In the genomic region with DNA sequence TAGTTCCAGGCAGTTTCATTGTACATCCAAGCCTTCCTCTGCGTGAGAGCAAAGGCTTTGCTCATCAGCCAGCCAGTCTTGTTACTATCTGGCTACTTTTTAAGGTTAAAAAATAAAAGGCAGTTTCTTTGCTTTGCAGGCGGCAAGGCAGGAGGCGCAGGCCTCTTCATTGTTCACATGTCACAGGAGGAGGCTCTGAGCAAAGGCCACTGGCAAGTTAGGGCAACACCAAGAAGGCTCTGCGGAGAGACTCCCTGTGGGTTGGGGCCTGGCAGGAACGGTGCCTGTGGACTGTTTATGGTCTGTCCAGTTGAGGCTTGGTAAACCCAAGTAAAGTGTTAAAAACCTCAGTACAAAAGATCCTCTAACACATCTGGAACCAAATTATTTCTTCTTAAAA, we compare ENCODE assay signal across 19 cellular contexts. TPM values are rescaled to one million over a fixed set of nuclear protein-coding genes. Genes with fewer than 3 reads are reported as not detected.
DNase-seq lines count a peak whose midpoint lies in the region; ATAC-seq, FAIRE-seq and TF ChIP-seq lines count a peak whose summit lies in the region.
"Had no signal": no experiment of that assay in that cellular context is flagged by ENCODE, and none has a peak within 500 bp of the region (broad histone marks: within the 10 kb centered on the region; RNA-seq: fewer than 3 reads in every experiment).

No MANE protein-coding gene starts in this region.

- H3K9me3 ChIP-seq in RWPE2 (ENCODE audit: severe bottlenecking) (no peaks in the 10 kb centered on the region), endothelial cell of umbilical vein (replicated peaks; ENCODE audit: control insufficient read depth, insufficient read depth, low read length) (no peaks in the 10 kb centered on the region), smooth muscle cell (replicated peaks; ENCODE audit: low read depth) (no peaks in the 10 kb centered on the region), ovary (no peaks in the 10 kb centered on the region), left lung (no peaks in the 10 kb centered on the region)
- H3K9me3 ChIP-seq: colonic mucosa, heart right ventricle, pancreas, upper lobe of left lung had no signal

- no peak for TF ChIP-seq POLR2A in endothelial cell of umbilical vein (IDR thresholded peaks at IDR 0.05; ENCODE audit: low read depth, low read length)
- no peak for TF ChIP-seq POLR2A in ovary (IDR thresholded peaks at IDR 0.05)

- H3K4me1 ChIP-seq in RWPE2 (ENCODE audit: insufficient read depth, poor library complexity, severe bottlenecking) (peaks cover 7% of the 10 kb centered on the region), endothelial cell of umbilical vein (ENCODE audit: control insufficient read depth, extremely low read depth, insufficient read depth, low read length) (peaks cover 8% of the 10 kb centered on the region), smooth muscle cell (ENCODE audit: low read depth) (peaks cover 1% of the 10 kb centered on the region), ovary (ENCODE audit: insufficient read depth) (no peaks in the 10 kb centered on the region), left lung (peaks cover 9 to 14% of the 10 kb centered on the region in 2 donors)

- H3K36me3 ChIP-seq in RWPE2 (ENCODE audit: low read depth) (peaks cover 65% of the 10 kb centered on the region), endothelial cell of umbilical vein (ENCODE audit: control insufficient read depth in 2 of 2, extremely low read depth in 1 of 2, insufficient read depth in 2 of 2, low read length in 2 of 2) (peaks cover 7 to 10% of the 10 kb centered on the region in 2 experiments), smooth muscle cell (ENCODE audit: low read depth) (peaks cover 10% of the 10 kb centered on the region), ovary (no peaks in the 10 kb centered on the region), left lung (peaks cover 0 to 32% of the 10 kb centered on the region in 2 donors)
- H3K36me3 ChIP-seq: colonic mucosa, pancreas had no signal

- no peak for FAIRE-seq in endothelial cell of umbilical vein (lab: Jason Lieb, UNC)
- FAIRE-seq: A204.1, HTR-8/SVneo, keratinocyte, pancreas had no signal

- dilution Hi-C loops in endothelial cell of umbilical vein (cut with MboI; ENCODE audit: extremely low pct_ligation_motif_present, low sequenced_read_pairs) = no loop called here

- no peak overlapping the region for H3K4me2 ChIP-seq in endothelial cell of umbilical vein (ENCODE audit: insufficient read depth, low read length)
- H3K4me2 ChIP-seq in smooth muscle cell = no peak overlapping the region

- TSS peak; percentile 16 for BruUV-seq in endothelial cell of umbilical vein (replicated peaks; lab: Mats Ljungman, UMichigan)

- H3K79me2 ChIP-seq in endothelial cell of umbilical vein (ENCODE audit: control insufficient read depth, insufficient read depth, low read length) = peaks cover 4% of the 10 kb centered on the region
- H3K79me2 ChIP-seq in smooth muscle cell (ENCODE audit: low read depth) = peaks cover 3% of the 10 kb centered on the region

- no peak overlapping the region for H3K4me3 Mint-ChIP-seq in T-helper 2 cell treated with Interferon-gamma antibody and Interleukin-4, amounts not matched to agents 5 μg/mL and 100 μg/mL, for 36 hours

- H3K27ac ChIP-seq in RWPE2 (ENCODE audit: poor library complexity, severe bottlenecking) = peak overlapping the region; percentile 87
- H3K27ac ChIP-seq in endothelial cell of umbilical vein (ENCODE audit: insufficient read depth, low read depth, low read length) = no peak overlapping the region
- peak overlapping the region; percentile 82 for H3K27ac ChIP-seq in smooth muscle cell (ENCODE audit: low read depth)
- no peak overlapping the region for H3K27ac ChIP-seq in ovary
- no peak overlapping the region for H3K27ac ChIP-seq in left lung
- H3K27ac ChIP-seq: colonic mucosa, heart right ventricle, pancreas, upper lobe of left lung had no signal

- H3K27me3 ChIP-seq in RWPE2 (ENCODE audit: insufficient read depth, poor library complexity, severe bottlenecking) (no peaks in the 10 kb centered on the region), endothelial cell of umbilical vein (ENCODE audit: control insufficient read depth in 2 of 2, insufficient read depth in 2 of 2, low read length in 2 of 2) (no peaks in the 10 kb centered on the region), smooth muscle cell (ENCODE audit: low read depth) (no peaks in the 10 kb centered on the region), ovary (no peaks in the 10 kb centered on the region), left lung (no peaks in the 10 kb centered on the region)
- H3K27me3 ChIP-seq: colonic mucosa, heart right ventricle, pancreas, upper lobe of left lung had no signal

- peaks cover 37% of the 10 kb centered on the region for H3F3A ChIP-seq in smooth muscle cell (ENCODE audit: low read depth)

- CTCF ChIA-PET in endothelial cell of umbilical vein (lab: Charles Lee) = interaction anchor here (1.1 to 8.8 kb wide), 2 partner anchors 10 to 21 kb away, joined by 3 to 138 read pairs; no protein-coding TSS in a partner anchor

- no peak for TF ChIP-seq EP300 in ovary (IDR thresholded peaks at IDR 0.05)

- WGBS in smooth muscle cell (ENCODE audit: low lambda C conversion rate) = 81% methylated on average over 5 of the region's 5 CpGs
- WGBS in ovary, 3 donors = 75 to 86% (median 76%) methylated on average over 5 of the region's 5 CpGs

- H2AFZ ChIP-seq in endothelial cell of umbilical vein (ENCODE audit: low read depth, low read length) (no peak overlapping the region), smooth muscle cell (ENCODE audit: low read depth) (no peak overlapping the region)

- no peaks in the 10 kb centered on the region for H3K27me3 Mint-ChIP-seq in T-helper 2 cell treated with Interferon-gamma antibody and Interleukin-4, amounts not matched to agents 5 μg/mL and 100 μg/mL, for 36 hours (ENCODE audit: low read depth)

- no peak for DNase-seq in T-helper 2 cell treated with Interferon-gamma antibody and Interleukin-4, amounts not matched to agents 5 μg/mL and 100 μg/mL, for 36 hours (ENCODE audit: low spot score)
- DNase-seq in T-helper 2 cell (no peak), RWPE2 (ENCODE audit: low spot score) (no peak), endothelial cell of umbilical vein (ENCODE audit: low read depth, low spot score) (no peak), smooth muscle cell (lab: John Stamatoyannopoulos, UW; ENCODE audit: unreplicated experiment) (no peak), ovary (no peak), left lung (no peak)
- DNase-seq: colonic mucosa, H7, heart right ventricle, NCI-H1694 treated with DMSO at 0.1 percent for 48 hours, NCI-H446 treated with DMSO at 0.1 percent for 48 hours, pancreas had no signal

- H4K20me1 ChIP-seq in endothelial cell of umbilical vein (replicated peaks; ENCODE audit: control insufficient read depth, extremely low read depth, insufficient read depth, low read length) (no peaks in the 10 kb centered on the region), smooth muscle cell (ENCODE audit: low read depth) (peaks cover 2% of the 10 kb centered on the region)

- H3K4me3 ChIP-seq in RWPE2 (ENCODE audit: severe bottlenecking) (no peak overlapping the region), endothelial cell of umbilical vein (replicated peaks in 1 of 3; ENCODE audit: insufficient read depth in 1 of 3, low read depth in 1 of 3, low read length in 3 of 3) (no peak overlapping the region), smooth muscle cell (no peak overlapping the region), ovary (no peak overlapping the region), left lung (no peak overlapping the region)
- H3K4me3 ChIP-seq: colonic mucosa, heart right ventricle, pancreas, upper lobe of left lung had no signal

- POLR2A ChIA-PET in endothelial cell of umbilical vein (lab: Charles Lee) = no interaction called here

- H3K27ac Mint-ChIP-seq in T-helper 2 cell treated with Interferon-gamma antibody and Interleukin-4, amounts not matched to agents 5 μg/mL and 100 μg/mL, for 36 hours = peak overlapping the region; percentile 26

- H3K9me3 Mint-ChIP-seq in T-helper 2 cell treated with Interferon-gamma antibody and Interleukin-4, amounts not matched to agents 5 μg/mL and 100 μg/mL, for 36 hours = no peaks in the 10 kb centered on the region

- H3K4me1 Mint-ChIP-seq in T-helper 2 cell treated with Interferon-gamma antibody and Interleukin-4, amounts not matched to agents 5 μg/mL and 100 μg/mL, for 36 hours (ENCODE audit: low read depth) = peaks cover 12% of the 10 kb centered on the region

- TF ChIP-seq CTCF in RWPE2 (IDR thresholded peaks at IDR 0.05; ENCODE audit: poor library complexity, severe bottlenecking) = no peak
- TF ChIP-seq CTCF in endothelial cell of umbilical vein (IDR thresholded peaks at IDR 0.05; ENCODE audit: extremely low read depth in 1 of 2, insufficient read depth in 1 of 2, low read depth in 1 of 2, low read length in 2 of 2) = no peak
- no peak for TF ChIP-seq CTCF in smooth muscle cell (IDR thresholded peaks at IDR 0.05; ENCODE audit: borderline replicate concordance, insufficient read depth, poor library complexity, severe bottlenecking)
- no peak for TF ChIP-seq CTCF in ovary (IDR thresholded peaks at IDR 0.05)
- TF ChIP-seq CTCF in left lung (IDR thresholded peaks at IDR 0.05) = no peak

- no peaks in the 10 kb centered on the region for H3K9me1 ChIP-seq in endothelial cell of umbilical vein (replicated peaks; ENCODE audit: control insufficient read depth, extremely low read depth, insufficient read depth, low read length)

- peaks cover 25% of the 10 kb centered on the region for H3K36me3 Mint-ChIP-seq in T-helper 2 cell treated with Interferon-gamma antibody and Interleukin-4, amounts not matched to agents 5 μg/mL and 100 μg/mL, for 36 hours (ENCODE audit: low read depth)

- intact Hi-C loops in endothelial cell of umbilical vein (cut with micrococcal nuclease) = no loop called here
- intact Hi-C loops in ovary (cut with DNase I) = no loop called here
- intact Hi-C loops in left lung (cut with DNase I) = no loop called here

- H3K9ac ChIP-seq in endothelial cell of umbilical vein (replicated peaks; ENCODE audit: extremely low read depth, insufficient read depth, low read length) = no peak overlapping the region
- H3K9ac ChIP-seq in smooth muscle cell (ENCODE audit: low read depth) = no peak overlapping the region

- ATAC-seq in RWPE2 (ENCODE audit: low read depth) (no peak), HG03280 (IDR thresholded peaks at IDR 0.05; ENCODE audit: unreplicated experiment) (no peak), left lung (no peak)
- ATAC-seq: heart right ventricle, pancreas had no signal

RNA-seq across cellular contexts. Expression of gene NT5C, which starts 3.9 kb away (rescaled TPM):
- 32.6 and 39.2 TPM in 2 replicates for total RNA-seq in endothelial cell of umbilical vein
- polyA plus RNA-seq in endothelial cell of umbilical vein = 29.1 and 38.0 TPM in 2 replicates
- polyA plus RNA-seq in endothelial cell of umbilical vein (2011; cell fraction: cytosol; rRNA removed) = 19.9 and 31.5 TPM in 2 replicates
- polyA plus RNA-seq in endothelial cell of umbilical vein (2011; cell fraction: nucleus; rRNA removed) = 32.4 and 37.5 TPM in 2 replicates
- polyA plus RNA-seq in endothelial cell of umbilical vein (2012) = 22.4 and 23.6 TPM in 2 replicates
- 7.8 and 8.9 TPM in 2 replicates for polyA minus RNA-seq in endothelial cell of umbilical vein
- polyA minus RNA-seq in endothelial cell of umbilical vein (2011; cell fraction: cytosol; rRNA and poly(A)+ RNA removed) = 16.2 TPM
- 5.0 and 6.6 TPM in 2 replicates for polyA minus RNA-seq in endothelial cell of umbilical vein (2011; cell fraction: nucleus; rRNA and poly(A)+ RNA removed)
- total RNA-seq in smooth muscle cell = 25.8 and 39.9 TPM in 2 replicates
- polyA plus RNA-seq in smooth muscle cell = 46.8 and 53.5 TPM in 2 replicates
- 100 to 1,000 TPM in 2 of 7 donors, 10 to 100 TPM in 5; 51.3 to 118 (median 65.9) TPM for total RNA-seq in ovary
- polyA plus RNA-seq in ovary = 10 to 100 TPM; 10.0 to 72.9 TPM
- total RNA-seq in left lung = 10 to 100 TPM; 26.0 to 39.9 TPM

RNA-seq across cellular contexts. Expression of gene JPT1, which starts 18.9 kb away (rescaled TPM):
- total RNA-seq in endothelial cell of umbilical vein = 352 and 364 TPM in 2 replicates
- 143 and 212 TPM in 2 replicates for polyA plus RNA-seq in endothelial cell of umbilical vein
- 393 and 396 TPM in 2 replicates for polyA plus RNA-seq in endothelial cell of umbilical vein (2011; cell fraction: cytosol; rRNA removed)
- 146 and 158 TPM in 2 replicates for polyA plus RNA-seq in endothelial cell of umbilical vein (2011; cell fraction: nucleus; rRNA removed)
- polyA plus RNA-seq in endothelial cell of umbilical vein (2012) = 735 and 931 TPM in 2 replicates
- polyA minus RNA-seq in endothelial cell of umbilical vein = 37.1 and 45.3 TPM in 2 replicates
- polyA minus RNA-seq in endothelial cell of umbilical vein (2011; cell fraction: cytosol; rRNA and poly(A)+ RNA removed) = 249 TPM
- 38.5 and 44.2 TPM in 2 replicates for polyA minus RNA-seq in endothelial cell of umbilical vein (2011; cell fraction: nucleus; rRNA and poly(A)+ RNA removed)
- 103 and 141 TPM in 2 replicates for total RNA-seq in smooth muscle cell
- 240 and 288 TPM in 2 replicates for polyA plus RNA-seq in smooth muscle cell
- 10 to 100 TPM; 12.9 to 46.4 (median 20.2) TPM for total RNA-seq in ovary
- 10 to 100 TPM; 20.0 to 54.5 TPM for polyA plus RNA-seq in ovary
- total RNA-seq in left lung = 10 to 100 TPM; 65.0 to 97.8 TPM

RNA-seq across cellular contexts. Expression of gene ARMC7, which starts 25.7 kb away (rescaled TPM):
- 14.5 and 15.7 TPM in 2 replicates for total RNA-seq in endothelial cell of umbilical vein
- polyA plus RNA-seq in endothelial cell of umbilical vein = 11.8 and 13.1 TPM in 2 replicates
- polyA plus RNA-seq in endothelial cell of umbilical vein (2011; cell fraction: cytosol; rRNA removed) = 10.5 and 11.1 TPM in 2 replicates
- polyA plus RNA-seq in endothelial cell of umbilical vein (2011; cell fraction: nucleus; rRNA removed) = 9.3 and 10.0 TPM in 2 replicates
- polyA plus RNA-seq in endothelial cell of umbilical vein (2012) = 9.0 and 9.4 TPM in 2 replicates
- 12.7 and 14.1 TPM in 2 replicates for polyA minus RNA-seq in endothelial cell of umbilical vein
- polyA minus RNA-seq in endothelial cell of umbilical vein (2011; cell fraction: cytosol; rRNA and poly(A)+ RNA removed) = 9.3 TPM
- 3.9 and 7.6 TPM in 2 replicates for polyA minus RNA-seq in endothelial cell of umbilical vein (2011; cell fraction: nucleus; rRNA and poly(A)+ RNA removed)
- total RNA-seq in smooth muscle cell = 3.0 and 6.8 TPM in 2 replicates
- 1.8 and 3.5 TPM in 2 replicates for polyA plus RNA-seq in smooth muscle cell
- total RNA-seq in ovary = 1 to 10 TPM; 4.6 to 8.5 (median 5.1) TPM
- polyA plus RNA-seq in ovary = 10 to 100 TPM in 1 of 2 donors, 1 to 10 TPM in 1; 5.7 to 10.5 TPM
- total RNA-seq in left lung = 10 to 100 TPM; 18.3 to 19.3 TPM

RNA-seq across cellular contexts. Expression of gene SUMO2, which starts 47.3 kb away (rescaled TPM):
- total RNA-seq in endothelial cell of umbilical vein (424 and 437 TPM in 2 replicates), smooth muscle cell (104 and 111 TPM in 2 replicates), ovary (100 to 1,000 TPM in 5 of 7 donors, 10 to 100 TPM in 2; 75.7 to 504 (median 395) TPM), left lung (100 to 1,000 TPM; 321 to 344 TPM)
- polyA plus RNA-seq in endothelial cell of umbilical vein (62.0 and 75.6 TPM in 2 replicates), smooth muscle cell (416 and 419 TPM in 2 replicates), ovary (100 to 1,000 TPM; 120 to 497 TPM)
- polyA plus RNA-seq in endothelial cell of umbilical vein (2011; cell fraction: cytosol; rRNA removed) = 86.6 and 95.1 TPM in 2 replicates
- 39.1 and 44.6 TPM in 2 replicates for polyA plus RNA-seq in endothelial cell of umbilical vein (2011; cell fraction: nucleus; rRNA removed)
- 267 and 404 TPM in 2 replicates for polyA plus RNA-seq in endothelial cell of umbilical vein (2012)
- polyA minus RNA-seq in endothelial cell of umbilical vein = 93.0 and 121 TPM in 2 replicates
- 178 TPM for polyA minus RNA-seq in endothelial cell of umbilical vein (2011; cell fraction: cytosol; rRNA and poly(A)+ RNA removed)
- 20.2 and 23.2 TPM in 2 replicates for polyA minus RNA-seq in endothelial cell of umbilical vein (2011; cell fraction: nucleus; rRNA and poly(A)+ RNA removed)

RNA-seq across cellular contexts. Expression of gene SLC16A5, which starts 47.7 kb away (rescaled TPM):
- total RNA-seq in endothelial cell of umbilical vein (16.4 and 17.4 TPM in 2 replicates), smooth muscle cell (11.1 and 17.1 TPM in 2 replicates), ovary (10 to 100 TPM in 5 of 7 donors, 1 to 10 TPM in 2; 6.0 to 20.6 (median 12.6) TPM), left lung (10 to 100 TPM; 36.8 to 45.1 TPM)
- polyA plus RNA-seq in endothelial cell of umbilical vein (23.3 and 31.9 TPM in 2 replicates), smooth muscle cell (19.5 and 22.0 TPM in 2 replicates), ovary (1 to 10 TPM; 2.0 to 10.0 TPM)
- polyA plus RNA-seq in endothelial cell of umbilical vein (2011; cell fraction: cytosol; rRNA removed) = 12.6 and 16.4 TPM in 2 replicates
- 32.6 and 39.1 TPM in 2 replicates for polyA plus RNA-seq in endothelial cell of umbilical vein (2011; cell fraction: nucleus; rRNA removed)
- polyA plus RNA-seq in endothelial cell of umbilical vein (2012) = 8.7 and 13.9 TPM in 2 replicates
- 19.2 and 22.6 TPM in 2 replicates for polyA minus RNA-seq in endothelial cell of umbilical vein
- polyA minus RNA-seq in endothelial cell of umbilical vein (2011; cell fraction: cytosol; rRNA and poly(A)+ RNA removed) = 22.5 TPM
- 10.1 and 15.0 TPM in 2 replicates for polyA minus RNA-seq in endothelial cell of umbilical vein (2011; cell fraction: nucleus; rRNA and poly(A)+ RNA removed)
- total RNA-seq: SK-MEL-5 had no signal

Comparison
In these comparisons a context has a peak if more than half of its experiments do, and no peak if none do; other contexts are left out.
1. H3K27ac ChIP-seq: peak in RWPE2 (single experiment) and smooth muscle cell (single experiment); none in endothelial cell of umbilical vein (single experiment), ovary (0 of 2) and left lung (0 of 2).